Comparison of ENCODE assay signal across 19 cellular contexts in genomic region chr6:78489874-78490273, GRCh38.
DNase-seq lines count a peak whose midpoint lies in the region; ATAC-seq, FAIRE-seq and TF ChIP-seq lines count a peak whose summit lies in the region.
"Had no signal": no experiment of that assay in that cellular context is flagged by ENCODE, and none has a peak within 500 bp of the region (broad histone marks: within the 10 kb centered on the region; RNA-seq: fewer than 3 reads in every experiment).

No MANE protein-coding gene starts in this region.

- TF ChIP-seq POLR2A in IMR-90 (IDR thresholded peaks at IDR 0.05; ENCODE audit: low read depth, low read length), result no peak

- BruUV-seq in IMR-90 (replicated peaks; lab: Mats Ljungman, UMichigan), result no TSS peak

- H2BK15ac ChIP-seq in IMR-90 (ENCODE audit: low read depth, low read length), result 0 out of 3 replicates have a peak overlapping the region, but pooled peaks have one; percentile 56

- H3K27ac ChIP-seq in IMR-90 (ENCODE audit: insufficient read depth, low read length) (no peak overlapping the region), psoas muscle (no peak overlapping the region)

- H3K56ac ChIP-seq in IMR-90 (ENCODE audit: extremely low read depth, insufficient read depth, low read length), result no peak overlapping the region

- no peak overlapping the region for H3K9ac ChIP-seq in IMR-90 (ENCODE audit: low read depth, low read length)

- H3K4me2 ChIP-seq in IMR-90 (ENCODE audit: low read depth, low read length), result no peak overlapping the region; the same call in 1 of the 2 replicates

- CTCF ChIA-PET in IMR-90 (lab: Yijun Ruan, JAX), result no interaction called here

- FAIRE-seq in bronchial epithelial cell (lab: Jason Lieb, UNC), result no peak
- FAIRE-seq: D721Med had no signal

- peak overlapping the region; percentile 69 for H2BK5ac ChIP-seq in IMR-90 (ENCODE audit: low read depth, low read length, poor library complexity, severe bottlenecking)

- no peak overlapping the region for H4K5ac ChIP-seq in IMR-90 (ENCODE audit: low read depth, low read length)

- no peaks in the 10 kb centered on the region for H3K27me3 ChIP-seq in IMR-90 (ENCODE audit: control insufficient read depth, insufficient read depth, low read length)
- H3K27me3 ChIP-seq in bronchial epithelial cell (ENCODE audit: control insufficient read depth, insufficient read depth, low read length), result no peaks in the 10 kb centered on the region
- H3K27me3 ChIP-seq in psoas muscle (ENCODE audit: insufficient read depth in 3 of 3, low read length in 2 of 3), result no peaks in the 10 kb centered on the region

- H3K9me3 ChIP-seq in IMR-90 (ENCODE audit: control insufficient read depth, insufficient read depth, low read length), result no peaks in the 10 kb centered on the region
- no peaks in the 10 kb centered on the region for H3K9me3 ChIP-seq in psoas muscle

- H3K4me3 ChIP-seq in IMR-90 (ENCODE audit: insufficient read depth, low read depth, low read length) (no peak overlapping the region), bronchial epithelial cell (ENCODE audit: low read depth, low read length) (no peak overlapping the region), psoas muscle (no peak overlapping the region)

- peak overlapping the region; percentile 28; the same call in 1 of the 2 replicates for H3K18ac ChIP-seq in IMR-90 (ENCODE audit: low read depth, low read length)

- no peak overlapping the region for H2AFZ ChIP-seq in IMR-90 (replicated peaks; ENCODE audit: low read length, poor library complexity)

- H4K91ac ChIP-seq in IMR-90 (ENCODE audit: insufficient read depth, low read depth, low read length), result peak overlapping the region; percentile 15; the same call in 1 of the 2 replicates

- H2AK9ac ChIP-seq in IMR-90 (replicated peaks; ENCODE audit: low read depth, low read length, poor library complexity), result no peak overlapping the region

- no peaks in the 10 kb centered on the region for H3K9me1 ChIP-seq in IMR-90 (ENCODE audit: insufficient read depth, low read length)

- WGBS in IMR-90 (ENCODE audit: extremely low coverage in 2 of 2, insufficient read length in 1 of 2), 2 experiments, result no CpG with 5 or more reads among the region's 1 CpG
- 51 to 69% (median 61%) methylated on average over 1 of the region's 1 CpG for WGBS in psoas muscle, 3 donors

- peak; percentile 67 for ATAC-seq in IMR-90 (ENCODE audit: low read depth)
- no peak for ATAC-seq in psoas muscle
- ATAC-seq in HG03045 (IDR thresholded peaks at IDR 0.05; ENCODE audit: unreplicated experiment), result no peak
- ATAC-seq: HCT116, Panc1 had no signal

- H3K36me3 ChIP-seq in IMR-90 (ENCODE audit: control insufficient read depth, insufficient read depth, low read length) (no peaks in the 10 kb centered on the region), bronchial epithelial cell (ENCODE audit: control insufficient read depth, insufficient read depth, low read length) (no peaks in the 10 kb centered on the region), psoas muscle (ENCODE audit: insufficient read depth in 1 of 2, low read depth in 1 of 2) (no peaks in the 10 kb centered on the region)

- POLR2A ChIA-PET in IMR-90 (lab: Charles Lee; ENCODE audit: unreplicated experiment), result interaction anchor here (0.6 kb wide), 1 partner anchor 21 kb away, joined by 3 read pairs; no protein-coding TSS in a partner anchor

- in situ Hi-C loops in Caki2 (cut with HindIII; ENCODE audit: low pct_unique_long_range_greater_than_20kb, low sequenced_read_pairs) (no loop called here), IMR-90 (cut with MboI; ENCODE audit: low sequenced_read_pairs) (no loop called here)

- 0 out of 4 replicates have a peak overlapping the region, but pooled peaks of 1 of the 2 experiments have one; percentile 11 for H4K8ac ChIP-seq in IMR-90 (ENCODE audit: low read depth in 2 of 2, low read length in 2 of 2)

- peak overlapping the region; percentile 69; the same call in 1 of the 2 replicates for H2BK20ac ChIP-seq in IMR-90 (ENCODE audit: low read depth, low read length)

- H3K14ac ChIP-seq in IMR-90 (replicated peaks; ENCODE audit: low read depth, low read length), result no peak overlapping the region

- DNase-seq in Caki2 (ENCODE audit: low read depth) (peak; percentile 51), IMR-90 (peak; percentile 74), bronchial epithelial cell (ENCODE audit: low read depth) (peak; percentile 80), iris pigment epithelial cell (ENCODE audit: low read depth) (peak; percentile 78), psoas muscle (no peak), amygdala (lab: John Stamatoyannopoulos, UW) (no peak), hypothalamus (lab: John Stamatoyannopoulos, UW) (no peak)
- DNase-seq: ACHN; CD4-positive, alpha-beta T cell; KBM-7; NCI-H1092; NCI-H1694; NCI-H446; NCI-H774; SIG-M5 had no signal

- intact Hi-C loops in IMR-90 (cut with micrococcal nuclease) (no loop called here), psoas muscle (cut with DNase I) (no loop called here)

- dilution Hi-C loops in IMR-90 (cut with HindIII; ENCODE audit: low sequenced_read_pairs, unreplicated experiment), result no loop called here

- peak overlapping the region; percentile 74 for H2BK120ac ChIP-seq in IMR-90 (ENCODE audit: low read depth, low read length)

- H3K79me1 ChIP-seq in IMR-90 (ENCODE audit: low read depth in 1 of 2, low read length in 2 of 2), result no peaks in the 10 kb centered on the region; a peak in 1 of 4 replicates

- H3K23ac ChIP-seq in IMR-90 (ENCODE audit: low read depth, low read length), result no peak overlapping the region

- TF ChIP-seq CTCF in IMR-90 (conservative IDR thresholded peaks at IDR 0.05; ENCODE audit: low read depth, low read length), result no peak
- no peak for TF ChIP-seq CTCF in bronchial epithelial cell (IDR thresholded peaks at IDR 0.05; ENCODE audit: insufficient read depth, low read length, severe bottlenecking)
- no peak for TF ChIP-seq CTCF in psoas muscle (IDR thresholded peaks at IDR 0.05)

- H3K4me1 ChIP-seq in IMR-90 (ENCODE audit: control insufficient read depth, insufficient read depth, low read length) (peaks cover 3% of the 10 kb centered on the region; the same call in 1 of the 2 replicates), psoas muscle (no peaks in the 10 kb centered on the region)

- no peak overlapping the region for H2AK5ac ChIP-seq in IMR-90 (ENCODE audit: low read depth, low read length)

- H3K4ac ChIP-seq in IMR-90 (ENCODE audit: low read depth, low read length), result no peak overlapping the region; the same call in 1 of the 2 replicates

- TF ChIP-seq RAD21 in IMR-90 (IDR thresholded peaks at IDR 0.05; ENCODE audit: low read length), result no peak

- no peaks in the 10 kb centered on the region for H4K20me1 ChIP-seq in IMR-90 (ENCODE audit: insufficient read depth, low read length)

TF ChIP-seq in IMR-90, 13 proteins besides CTCF, POLR2A, EP300 and RAD21:
- peak; percentile 38; the same call in 1 of the 2 replicates for TF ChIP-seq BHLHE40 (IDR thresholded peaks at IDR 0.05; ENCODE audit: low read depth, low read length)
- TF ChIP-seq CEBPB (IDR thresholded peaks at IDR 0.05; ENCODE audit: low read depth, low read length), result no peak

Comparison
In these comparisons a context has a peak if more than half of its experiments do, and no peak if none do; other contexts are left out.
1. DNase-seq: peak in Caki2 (single experiment), IMR-90 (single experiment), bronchial epithelial cell (single experiment) and iris pigment epithelial cell (single experiment); none in psoas muscle (0 of 2), amygdala (0 of 56) and hypothalamus (0 of 51).